10 cellular contexts compared by ENCODE assay signal in the genomic region with DNA sequence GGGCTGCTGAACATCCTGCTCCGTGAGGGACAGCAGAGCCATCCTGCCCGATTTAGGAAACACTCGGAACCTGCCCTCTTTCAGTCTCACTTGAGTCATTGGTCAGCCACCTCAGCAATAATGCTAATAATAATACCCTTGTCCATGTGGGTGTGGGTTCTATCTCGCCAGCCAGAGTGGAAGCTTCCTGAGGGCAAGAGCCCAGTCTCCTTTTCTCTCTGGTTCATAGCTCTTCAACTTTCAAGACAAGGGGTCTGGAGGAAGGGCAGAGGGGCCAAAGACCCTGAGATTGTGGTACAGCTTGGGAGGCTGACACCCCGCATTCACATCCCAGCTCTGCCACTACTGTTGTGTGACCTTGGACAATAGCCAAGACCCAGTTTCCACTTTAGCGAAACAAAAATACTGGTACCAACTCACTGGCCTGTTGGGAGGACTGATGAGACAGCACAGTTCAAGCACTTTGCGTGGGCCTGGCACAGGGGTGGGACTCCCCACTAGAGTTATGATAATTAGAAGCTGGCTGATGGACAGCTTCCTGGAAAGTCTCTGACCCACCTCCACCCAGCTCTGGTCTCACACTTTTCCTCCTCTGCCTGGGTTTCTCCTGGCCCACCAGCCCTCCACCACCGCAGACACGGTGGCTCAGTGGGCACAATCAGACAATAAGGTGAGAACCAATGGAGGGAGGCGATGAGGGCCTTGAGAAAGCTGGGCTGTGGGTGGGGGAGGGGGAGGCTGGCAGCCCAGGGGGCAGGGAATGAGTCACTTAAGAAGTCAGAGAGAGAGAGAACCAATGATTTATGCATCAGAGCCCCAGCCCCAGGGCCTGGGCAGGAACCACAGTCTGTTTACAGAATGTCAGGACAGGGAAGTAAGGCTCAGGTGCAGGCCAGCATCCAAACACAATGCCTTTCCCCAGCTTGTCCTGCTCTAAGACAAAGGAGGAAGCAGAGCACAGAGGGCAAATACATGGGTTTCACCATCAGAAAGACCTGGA. TPM values are rescaled to one million over a fixed set of nuclear protein-coding genes. Genes with fewer than 3 reads are reported as not detected.
A peak's percentile ranks its signal among the peaks of the same experiment; 100 is the strongest.
DNase-seq lines count a peak whose midpoint lies in the region; ATAC-seq and TF ChIP-seq lines count a peak whose summit lies in the region.
"Had no signal": no experiment of that assay in that cellular context is flagged by ENCODE, and none has a peak within 500 bp of the region (broad histone marks: within the 10 kb centered on the region; RNA-seq: fewer than 3 reads in every experiment).

No MANE protein-coding gene starts in this region.

- H3K27me3 Mint-ChIP-seq in neural crest cell (ENCODE audit: low read depth): peaks cover 12% of the 10 kb centered on the region

- 0 out of 2 replicates have a peak, but pooled peaks cover 6% of the 10 kb centered on the region for H3K9me3 ChIP-seq in NT2/D1 (ENCODE audit: insufficient read depth, low read length)

- H3K4me1 ChIP-seq in NT2/D1 (ENCODE audit: insufficient read depth, insufficient read length): peaks cover 28% of the 10 kb centered on the region

- no peaks in the 10 kb centered on the region for H3K9me3 Mint-ChIP-seq in neural crest cell

- no peaks in the 10 kb centered on the region for H3K27me3 ChIP-seq in NT2/D1 (ENCODE audit: insufficient read depth, insufficient read length)
- H3K27me3 ChIP-seq in dorsolateral prefrontal cortex: no peaks in the 10 kb centered on the region

- intact Hi-C loops in dorsolateral prefrontal cortex (cut with DNase I): no loop called here

- peak overlapping the region; percentile 71 for H3K27ac Mint-ChIP-seq in neural crest cell (ENCODE audit: unreplicated experiment)

- H3K36me3 Mint-ChIP-seq in neural crest cell (ENCODE audit: low read depth): no peaks in the 10 kb centered on the region

- peak overlapping the region in 46 of 59 donors; percentile 21 to 80 (median 62) for H3K27ac ChIP-seq in dorsolateral prefrontal cortex

- no peak overlapping the region for H3K9ac ChIP-seq in NT2/D1 (ENCODE audit: insufficient read length, low read depth)

- no peak overlapping the region for H3K4me3 Mint-ChIP-seq in neural crest cell

- peaks cover 7% of the 10 kb centered on the region for H3K4me1 Mint-ChIP-seq in neural crest cell

- H3K4me3 ChIP-seq in NT2/D1 (ENCODE audit: insufficient read length, low read depth) (no peak overlapping the region), dorsolateral prefrontal cortex (no peak overlapping the region)

- DNase-seq in ELR (ENCODE audit: low read depth) (peak; percentile 67), NT2/D1 (ENCODE audit: low read depth, low spot score) (peak; percentile 55), dorsolateral prefrontal cortex (no peak), neural crest cell (ENCODE audit: low read depth, low spot score) (no peak), NCI-H1092 (lab: John Stamatoyannopoulos, UW) (no peak), NK-92 (lab: John Stamatoyannopoulos, UW; ENCODE audit: unreplicated experiment) (no peak)
- DNase-seq in stimulated activated CD4-positive, alpha-beta T cell treated with anti-CD3 and anti-CD28 coated beads, Interleukin-1b, Interleukin-23, amount 100 ng/mL, for 48 hours: no peak
- DNase-seq: activated naive CD4-positive, alpha-beta T cell treated with Interleukin-2 at 50 U/mL for 16 hours had no signal

- no peaks in the 10 kb centered on the region for H3K36me3 ChIP-seq in NT2/D1 (ENCODE audit: insufficient read depth, insufficient read length, low read length)

- TF ChIP-seq CTCF in dorsolateral prefrontal cortex (IDR thresholded peaks at IDR 0.05 in 54 of 56, conservative IDR thresholded peaks at IDR 0.05 in 2 of 56; ENCODE audit: low read depth in 1 of 56, partially characterized antibody in 56 of 56) (no peak), neural crest cell (conservative IDR thresholded peaks at IDR 0.05) (no peak)

- no peak for ATAC-seq in GM19452 (IDR thresholded peaks at IDR 0.05; ENCODE audit: unreplicated experiment)

RNA-seq across cellular contexts. Expression of gene FAIM2, which starts 9.6 kb away (rescaled TPM):
- total RNA-seq in dorsolateral prefrontal cortex: 1,000 to 10,000 TPM in 2 of 120 experiments, 100 to 1,000 TPM in 118; 390 to 1,056 (median 722) TPM
- total RNA-seq in neural crest cell: 0.73 and 1.6 TPM in 2 replicates

RNA-seq across cellular contexts. Expression of gene BCDIN3D, which starts 51.1 kb away (rescaled TPM):
- total RNA-seq in dorsolateral prefrontal cortex (1 to 10 TPM; 2.4 to 8.0 (median 4.3) TPM), neural crest cell (7.9 and 9.6 TPM in 2 replicates)

RNA-seq across cellular contexts. Expression of gene AQP2, which starts 56.5 kb away (rescaled TPM):
- total RNA-seq in dorsolateral prefrontal cortex (not detected), neural crest cell (not detected in 2 replicates)
- total RNA-seq: myocyte had no signal

Comparison
In these comparisons a context has a peak if more than half of its experiments do, and no peak if none do; other contexts are left out.
1. DNase-seq: peak in ELR (single experiment) and NT2/D1 (single experiment); none in dorsolateral prefrontal cortex (0 of 10), neural crest cell (single experiment), stimulated activated CD4-positive, alpha-beta T cell treated with anti-CD3 and anti-CD28 coated beads, Interleukin-1b, Interleukin-23, amount 100 ng/mL, for 48 hours (single experiment), NCI-H1092 (single experiment) and NK-92 (single experiment).
2. RNA of gene FAIM2, which starts 9.6 kb away (total RNA-seq): 390 to 1,056 TPM in dorsolateral prefrontal cortex; 0.73 to 1.6 TPM in neural crest cell; every median in the first group is over 100 times any median in the second.